In genomic region chr2:47776621-47777020, GRCh38 we compare ENCODE assay signal across 24 cellular contexts. TPM values are rescaled to one million over a fixed set of nuclear protein-coding genes. Genes with fewer than 3 reads are reported as not detected.
DNase-seq lines count a peak whose midpoint lies in the region; ATAC-seq and TF ChIP-seq lines count a peak whose summit lies in the region.
"Had no signal": no experiment of that assay in that cellular context is flagged by ENCODE, and none has a peak within 500 bp of the region (broad histone marks: within the 10 kb centered on the region; RNA-seq: fewer than 3 reads in every experiment).

No MANE protein-coding gene starts in this region.

- H2BK5ac ChIP-seq in IMR-90 (ENCODE audit: low read depth, low read length, poor library complexity, severe bottlenecking) (no peak overlapping the region), neuronal stem cell (ENCODE audit: low read length) (no peak overlapping the region)

- H3K27me3 ChIP-seq in IMR-90 (ENCODE audit: control insufficient read depth, insufficient read depth, low read length) (no peaks in the 10 kb centered on the region), neuronal stem cell (ENCODE audit: control insufficient read depth in 3 of 3, insufficient read depth in 3 of 3, low read depth in 1 of 3, low read length in 3 of 3) (peaks cover 0 to 4% (median 0%) of the 10 kb centered on the region in 3 experiments), brain microvascular endothelial cell (replicated peaks) (no peaks in the 10 kb centered on the region)
- H3K27me3 ChIP-seq: MG63, SJSA1 had no signal

- H3K36me3 Mint-ChIP-seq in activated T-helper 17 cell treated with anti-CD3 and anti-CD28 coated beads, Interleukin-2, amount 50 U/mL, for 72 hours (ENCODE audit: low read depth): no peaks in the 10 kb centered on the region
- H3K36me3 Mint-ChIP-seq: CD14-positive monocyte had no signal

- no peak overlapping the region for H2BK12ac ChIP-seq in neuronal stem cell (ENCODE audit: low read length)

- no peak overlapping the region for H3K18ac ChIP-seq in IMR-90 (ENCODE audit: low read depth, low read length)
- no peak overlapping the region for H3K18ac ChIP-seq in neuronal stem cell (ENCODE audit: low read length)

- H3K36me3 ChIP-seq in IMR-90 (ENCODE audit: control insufficient read depth, insufficient read depth, low read length) (no peaks in the 10 kb centered on the region), neuronal stem cell (replicated peaks in 1 of 2; ENCODE audit: control insufficient read depth in 2 of 2, insufficient read depth in 2 of 2, low read length in 2 of 2) (no peaks in the 10 kb centered on the region), brain microvascular endothelial cell (replicated peaks) (no peaks in the 10 kb centered on the region)
- H3K36me3 ChIP-seq: MG63, SJSA1 had no signal

- H3K9me3 ChIP-seq in IMR-90 (ENCODE audit: control insufficient read depth, insufficient read depth, low read length) (no peaks in the 10 kb centered on the region), neuronal stem cell (replicated peaks in 1 of 2; ENCODE audit: control insufficient read depth in 2 of 2, insufficient read depth in 1 of 2, low read depth in 1 of 2, low read length in 2 of 2) (no peaks in the 10 kb centered on the region)
- H3K9me3 ChIP-seq: MG63, SJSA1 had no signal

- no peaks in the 10 kb centered on the region for H3K4me1 Mint-ChIP-seq in activated T-helper 17 cell treated with anti-CD3 and anti-CD28 coated beads, Interleukin-2, amount 50 U/mL, for 72 hours

- intact Hi-C loops in IMR-90 (cut with micrococcal nuclease): no loop called here

- H3K27ac ChIP-seq in IMR-90 (ENCODE audit: insufficient read depth, low read length): no peak overlapping the region
- H3K27ac ChIP-seq in neuronal stem cell (replicated peaks; ENCODE audit: low read length): no peak overlapping the region
- H3K27ac ChIP-seq in brain microvascular endothelial cell: no peak overlapping the region
- H3K27ac ChIP-seq: SJSA1 had no signal

- H3K14ac ChIP-seq in IMR-90 (replicated peaks; ENCODE audit: low read depth, low read length) (no peak overlapping the region), neuronal stem cell (ENCODE audit: low read length) (no peak overlapping the region)

- H4K5ac ChIP-seq in IMR-90 (ENCODE audit: low read depth, low read length): no peak overlapping the region

- DNase-seq in IMR-90 (peak; percentile 22), fibroblast of the aortic adventitia (ENCODE audit: low read depth) (peak; percentile 41), neuronal stem cell (ENCODE audit: low spot score) (no peak), COLO668 (lab: John Stamatoyannopoulos, UW; ENCODE audit: unreplicated experiment) (no peak), brain microvascular endothelial cell (no peak)
- DNase-seq in effector CD8-positive, alpha-beta T cell (lab: John Stamatoyannopoulos, UW): no peak
- DNase-seq: DMS153; DND-41; GOT3; HCEC 1CT; KBM-7; MG63; NCI-H1105 treated with DMSO at 0.1 percent for 48 hours; NCI-H146; NCI-H2029 treated with DMSO at 0.1 percent for 48 hours; NCI-H446 treated with DMSO at 0.1 percent for 48 hours; NCI-H526; NCI-H82; NK-92 treated with Interleukin-12 subunit alpha and Interleukin-12 subunit beta, amount 100 ng/mL, for 24 hours; PC-3; Right ventricle myocardium superior had no signal

- POLR2A ChIA-PET in IMR-90 (lab: Charles Lee; ENCODE audit: unreplicated experiment): no interaction called here

- H3K4me2 ChIP-seq in IMR-90 (ENCODE audit: low read depth, low read length): no peak overlapping the region
- no peak overlapping the region for H3K4me2 ChIP-seq in neuronal stem cell (ENCODE audit: insufficient read depth, low read length, poor library complexity, severe bottlenecking)

- H3K27me3 Mint-ChIP-seq in activated T-helper 17 cell treated with anti-CD3 and anti-CD28 coated beads, Interleukin-2, amount 50 U/mL, for 72 hours: no peaks in the 10 kb centered on the region

- H3K4me3 Mint-ChIP-seq in activated T-helper 17 cell treated with anti-CD3 and anti-CD28 coated beads, Interleukin-2, amount 50 U/mL, for 72 hours: no peak overlapping the region
- H3K4me3 Mint-ChIP-seq: CD14-positive monocyte had no signal

- no peak overlapping the region for H2BK15ac ChIP-seq in IMR-90 (ENCODE audit: low read depth, low read length)
- no peak overlapping the region for H2BK15ac ChIP-seq in neuronal stem cell (ENCODE audit: low read length)

- no peak for TF ChIP-seq POLR2A in IMR-90 (IDR thresholded peaks at IDR 0.05; ENCODE audit: low read depth, low read length)

- H2BK120ac ChIP-seq in IMR-90 (ENCODE audit: low read depth, low read length) (no peak overlapping the region), neuronal stem cell (ENCODE audit: low read depth, low read length) (no peak overlapping the region)

- H3K9me1 ChIP-seq in IMR-90 (ENCODE audit: insufficient read depth, low read length): no peaks in the 10 kb centered on the region

- ATAC-seq in IMR-90 (ENCODE audit: low read depth): peak; percentile 49; the same call in 1 of the 2 replicates
- no peak for ATAC-seq in activated T-helper 17 cell treated with anti-CD3 and anti-CD28 coated beads, Interleukin-2, amount 50 U/mL, for 72 hours (replicated peaks)
- ATAC-seq: PC-3 had no signal

- H2AFZ ChIP-seq in IMR-90 (replicated peaks; ENCODE audit: low read length, poor library complexity): peak overlapping the region; percentile 35
- peak overlapping the region; percentile 49 for H2AFZ ChIP-seq in neuronal stem cell (ENCODE audit: low read length)

- H4K91ac ChIP-seq in IMR-90 (ENCODE audit: insufficient read depth, low read depth, low read length) (no peak overlapping the region), neuronal stem cell (ENCODE audit: low read depth, low read length, poor library complexity) (no peak overlapping the region)

- H3K27ac Mint-ChIP-seq in activated T-helper 17 cell treated with anti-CD3 and anti-CD28 coated beads, Interleukin-2, amount 50 U/mL, for 72 hours: no peak overlapping the region
- H3K27ac Mint-ChIP-seq: CD14-positive monocyte had no signal

- CTCF ChIA-PET in IMR-90 (lab: Yijun Ruan, JAX): interaction anchor here (0.5 to 0.6 kb wide), 3 partner anchors 10 to 313 kb away, joined by 3 to 4 read pairs (median 3); no protein-coding TSS in a partner anchor

- dilution Hi-C loops in IMR-90 (cut with HindIII; ENCODE audit: low sequenced_read_pairs, unreplicated experiment): no loop called here

- H4K20me1 ChIP-seq in IMR-90 (ENCODE audit: insufficient read depth, low read length): no peaks in the 10 kb centered on the region

- no peak overlapping the region for H3K56ac ChIP-seq in IMR-90 (ENCODE audit: extremely low read depth, insufficient read depth, low read length)

- no peak overlapping the region for H3K4me3 ChIP-seq in IMR-90 (ENCODE audit: insufficient read depth, low read depth, low read length)
- H3K4me3 ChIP-seq in fibroblast of the aortic adventitia (ENCODE audit: low read depth, low read length): no peak overlapping the region
- H3K4me3 ChIP-seq in neuronal stem cell (ENCODE audit: low read length in 2 of 2): no peak overlapping the region
- no peak overlapping the region for H3K4me3 ChIP-seq in brain microvascular endothelial cell (ENCODE audit: low read depth, low read length)
- H3K4me3 ChIP-seq: MG63, SJSA1 had no signal

- H3K4ac ChIP-seq in IMR-90 (ENCODE audit: low read depth, low read length) (no peak overlapping the region), neuronal stem cell (ENCODE audit: low read length) (no peak overlapping the region)

- H2AK9ac ChIP-seq in IMR-90 (replicated peaks; ENCODE audit: low read depth, low read length, poor library complexity): no peak overlapping the region

- H3K79me1 ChIP-seq in IMR-90 (ENCODE audit: low read depth in 1 of 2, low read length in 2 of 2) (no peaks in the 10 kb centered on the region), neuronal stem cell (ENCODE audit: low read depth, low read length) (no peaks in the 10 kb centered on the region)

- H3K9me3 Mint-ChIP-seq in activated T-helper 17 cell treated with anti-CD3 and anti-CD28 coated beads, Interleukin-2, amount 50 U/mL, for 72 hours: no peaks in the 10 kb centered on the region

- TF ChIP-seq RAD21 in IMR-90 (IDR thresholded peaks at IDR 0.05; ENCODE audit: low read length): no peak

- no TSS peak for BruUV-seq in IMR-90 (replicated peaks; lab: Mats Ljungman, UMichigan)

- peaks cover 3% of the 10 kb centered on the region for H3K4me1 ChIP-seq in IMR-90 (ENCODE audit: control insufficient read depth, insufficient read depth, low read length)
- peaks cover 0 to 2% of the 10 kb centered on the region in 2 donors for H3K4me1 ChIP-seq in neuronal stem cell (ENCODE audit: control insufficient read depth in 2 of 2, insufficient read depth in 1 of 2, low read depth in 1 of 2, low read length in 2 of 2)
- H3K4me1 ChIP-seq: SJSA1 had no signal

- no peak overlapping the region for H2BK20ac ChIP-seq in IMR-90 (ENCODE audit: low read depth, low read length)

- H3K9ac ChIP-seq in IMR-90 (ENCODE audit: low read depth, low read length): no peak overlapping the region
- no peak overlapping the region for H3K9ac ChIP-seq in neuronal stem cell (ENCODE audit: low read depth, low read length, poor library complexity)

- H4K8ac ChIP-seq in IMR-90 (ENCODE audit: low read depth in 2 of 2, low read length in 2 of 2): no peak overlapping the region
- no peak overlapping the region for H4K8ac ChIP-seq in neuronal stem cell (ENCODE audit: low read depth, low read length)

- H3K23ac ChIP-seq in IMR-90 (ENCODE audit: low read depth, low read length) (no peak overlapping the region), neuronal stem cell (ENCODE audit: low read depth, low read length, poor library complexity) (no peak overlapping the region)

- in situ Hi-C loops in IMR-90 (cut with MboI; ENCODE audit: low sequenced_read_pairs) (no loop called here), brain microvascular endothelial cell (cut with HindIII; ENCODE audit: low pct_ligation_motif_present, low sequenced_read_pairs) (no loop called here)

- TF ChIP-seq CTCF in IMR-90 (conservative IDR thresholded peaks at IDR 0.05; ENCODE audit: low read depth, low read length) (no peak), fibroblast of the aortic adventitia (IDR thresholded peaks at IDR 0.05; ENCODE audit: insufficient read depth, low read length) (no peak), brain microvascular endothelial cell (IDR thresholded peaks at IDR 0.05; ENCODE audit: low read depth, low read length, missing control alignments) (no peak)

- H2AK5ac ChIP-seq in IMR-90 (ENCODE audit: low read depth, low read length): no peak overlapping the region
- no peak overlapping the region for H2AK5ac ChIP-seq in neuronal stem cell (ENCODE audit: low read depth, low read length)

TF ChIP-seq in IMR-90, 13 proteins besides CTCF, POLR2A, EP300 and RAD21 (continues in another document):
- no peak for TF ChIP-seq MAZ (IDR thresholded peaks at IDR 0.05; ENCODE audit: borderline replicate concordance, low read depth, low read length)

RNA-seq across cellular contexts. Expression of gene MSH6, which starts 6.3 kb away (rescaled TPM):
- 48.9 and 72.5 TPM in 2 replicates for total RNA-seq in IMR-90 (2012; rRNA removed)
- polyA plus RNA-seq in IMR-90 (2012; rRNA removed): 14.5 and 17.1 TPM in 2 replicates
- 3.5 and 5.5 TPM in 2 replicates for polyA plus RNA-seq in IMR-90 (2012; cell fraction: cytosol; rRNA removed)
- 4.4 and 9.3 TPM in 2 replicates for polyA plus RNA-seq in IMR-90 (2012; cell fraction: nucleus; rRNA removed; ENCODE audit: low replicate concordance)
- 82.5 and 194 TPM in 2 replicates for total RNA-seq in fibroblast of the aortic adventitia (ENCODE audit: low replicate concordance)
- polyA plus RNA-seq in neuronal stem cell (2013, experiment 1 of 2): 106 TPM
- 103 TPM for polyA plus RNA-seq in neuronal stem cell (2013, experiment 2 of 2)
- 100 to 1,000 TPM in 1 of 2 donors, 10 to 100 TPM in 1; 88.9 to 121 TPM for total RNA-seq in activated T-helper 17 cell treated with anti-CD3 and anti-CD28 coated beads, Interleukin-2, amount 50 U/mL, for 72 hours

Comparison
In these comparisons a context has a peak if more than half of its experiments do, and no peak if none do; other contexts are left out.
1. DNase-seq: peak in IMR-90 (single experiment) and fibroblast of the aortic adventitia (single experiment); none in neuronal stem cell (single experiment), effector CD8-positive, alpha-beta T cell (single experiment), COLO668 (single experiment) and brain microvascular endothelial cell (single experiment).